ENCODE assay signal across 20 cellular contexts in genomic region chr16:13041180-13041579, GRCh38.
A peak's percentile ranks its signal among the peaks of the same experiment; 100 is the strongest.
DNase-seq lines count a peak whose midpoint lies in the region; ATAC-seq, FAIRE-seq and TF ChIP-seq lines count a peak whose summit lies in the region.
"Had no signal": no experiment of that assay in that cellular context is flagged by ENCODE, and none has a peak within 500 bp of the region (broad histone marks: within the 10 kb centered on the region; RNA-seq: fewer than 3 reads in every experiment).

No MANE protein-coding gene starts in this region.

- H2AK5ac ChIP-seq in H9 (ENCODE audit: insufficient read length, low read length) (no peak overlapping the region), H1 (ENCODE audit: low read depth, low read length) (no peak overlapping the region), neuronal stem cell (ENCODE audit: low read depth, low read length) (no peak overlapping the region)

- H3K36me3 ChIP-seq in WERI-Rb-1 (no peaks in the 10 kb centered on the region), H1 (ENCODE audit: control insufficient read depth in 2 of 4, insufficient read depth in 4 of 4, low read length in 3 of 4) (no peaks in the 10 kb centered on the region), neuronal stem cell (replicated peaks in 1 of 2; ENCODE audit: control insufficient read depth in 2 of 2, insufficient read depth in 2 of 2, low read length in 2 of 2) (no peaks in the 10 kb centered on the region)
- H3K36me3 ChIP-seq: BE2C had no signal

- H3K27me3 Mint-ChIP-seq in H9 (ENCODE audit: low read depth), result no peaks in the 10 kb centered on the region
- no peaks in the 10 kb centered on the region for H3K27me3 Mint-ChIP-seq in activated T-cell treated with anti-CD3 and anti-CD28 coated beads, Interleukin-2, amount 50 U/mL, for 24 hours
- H3K27me3 Mint-ChIP-seq: CD4-positive, CD25-positive, alpha-beta regulatory T cell had no signal

- no peak for TF ChIP-seq POLR2A in H1 (IDR thresholded peaks at IDR 0.05; ENCODE audit: control extremely low read depth in 1 of 2, low read depth in 2 of 2, low read length in 2 of 2)

- CTCF ChIA-PET in H1 (lab: Charles Lee; ENCODE audit: partially characterized antibody) (interaction anchor here (0.6 to 1.1 kb wide), 2 partner anchors 68 to 72 kb away, joined by 3 read pairs; no protein-coding TSS in a partner anchor), HEK293T (lab: Yijun Ruan, JAX) (no interaction called here)

- H3K79me2 ChIP-seq in H9 (ENCODE audit: insufficient read depth, low read length), result no peaks in the 10 kb centered on the region; the same call in 1 of the 2 replicates
- peaks cover 3 to 63% of the 10 kb centered on the region in 2 experiments; a peak in 3 of 4 replicates for H3K79me2 ChIP-seq in H1 (ENCODE audit: control insufficient read depth in 1 of 2, insufficient read depth in 2 of 2, low read length in 2 of 2)

- H3K4me1 ChIP-seq in H9 (ENCODE audit: insufficient read depth, low read length), result peaks cover 2% of the 10 kb centered on the region; the same call in 1 of the 2 replicates
- H3K4me1 ChIP-seq in H1 (replicated peaks in 1 of 4; ENCODE audit: control insufficient read depth in 3 of 4, insufficient read depth in 4 of 4, low read length in 3 of 4), result peaks cover 0 to 12% (median 5%) of the 10 kb centered on the region in 4 experiments; a peak in 3 of 7 replicates
- peaks cover 0 to 16% of the 10 kb centered on the region in 2 donors for H3K4me1 ChIP-seq in neuronal stem cell (ENCODE audit: control insufficient read depth in 2 of 2, insufficient read depth in 1 of 2, low read depth in 1 of 2, low read length in 2 of 2)
- H3K4me1 ChIP-seq: BE2C, Caco-2 had no signal

- H4K20me1 ChIP-seq in H9 (ENCODE audit: control insufficient read depth, insufficient read depth, insufficient read length) (no peaks in the 10 kb centered on the region), H1 (replicated peaks in 1 of 2; ENCODE audit: control insufficient read depth in 1 of 2, insufficient read depth in 2 of 2, low read length in 2 of 2) (no peaks in the 10 kb centered on the region)

- H3K27ac ChIP-seq in H9 (ENCODE audit: insufficient read length, low read depth, low read length) (no peak overlapping the region), WERI-Rb-1 (peak overlapping the region; percentile 66), H1 (ENCODE audit: low read depth, low read length) (peak overlapping the region; percentile 43; the same call in 1 of the 2 replicates), neuronal stem cell (replicated peaks; ENCODE audit: low read length) (peak overlapping the region; percentile 47)
- H3K27ac ChIP-seq: HL-60 had no signal

- no peak overlapping the region for H3K9ac ChIP-seq in H9 (ENCODE audit: extremely low read depth, insufficient read length, low read length)
- H3K9ac ChIP-seq in H1 (replicated peaks in 1 of 4; ENCODE audit: extremely low read depth in 1 of 4, low read depth in 3 of 4, low read length in 3 of 4), result no peak overlapping the region
- no peak overlapping the region for H3K9ac ChIP-seq in neuronal stem cell (ENCODE audit: low read depth, low read length, poor library complexity)

- no peak overlapping the region for H3K56ac ChIP-seq in H9 (ENCODE audit: insufficient read length, low read depth, low read length)
- no peak overlapping the region for H3K56ac ChIP-seq in H1 (replicated peaks; ENCODE audit: insufficient read length, low read depth, low read length)

- DNase-seq in H9 (no peak), WERI-Rb-1 (peak; percentile 35), H1 (ENCODE audit: low read depth in 1 of 2, low spot score in 2 of 2) (no peak), neuronal stem cell (ENCODE audit: low spot score) (no peak), ACHN (no peak), HEK293T (ENCODE audit: extremely low spot score) (no peak)
- no peak for DNase-seq in activated T-cell treated with anti-CD3 and anti-CD28 coated beads, Interleukin-2, amount 50 U/mL, for 24 hours
- DNase-seq: 8988T; BE2C; Caco-2; CD4-positive, CD25-positive, alpha-beta regulatory T cell; IMR-90 had no signal

- H2BK120ac ChIP-seq in H9 (ENCODE audit: low read depth, low read length, poor library complexity, severe bottlenecking), result no peak overlapping the region
- H2BK120ac ChIP-seq in H1 (replicated peaks; ENCODE audit: low read depth, low read length), result no peak overlapping the region
- H2BK120ac ChIP-seq in neuronal stem cell (ENCODE audit: low read depth, low read length), result no peak overlapping the region

- H2BK12ac ChIP-seq in H9 (ENCODE audit: insufficient read length, low read depth, low read length) (no peak overlapping the region), H1 (ENCODE audit: low read depth, low read length) (no peak overlapping the region), neuronal stem cell (ENCODE audit: low read length) (no peak overlapping the region)

- no peak for FAIRE-seq in H1 (lab: Jason Lieb, UNC)
- FAIRE-seq: G401.6, GM12891, GM19239, H54, K562 had no signal

- WGBS in H9 (ENCODE audit: extremely low coverage, insufficient read length, low lambda C conversion rate), result no CpG with 5 or more reads among the region's 1 CpG
- WGBS in H1 (ENCODE audit: extremely low coverage in 1 of 2, insufficient coverage in 1 of 2, insufficient read length in 1 of 2, insufficient replicate concordance in 2 of 2, low coverage in 1 of 2, low lambda C conversion rate in 2 of 2, missing lambda C conversion rate in 1 of 2), 2 experiments, result 80% methylated on average over 1 of the region's 1 CpG; no CpG with 5 or more reads in 1 of the 2 experiments
- no CpG with 5 or more reads among the region's 1 CpG for whole genome bisulfite sequencing in neuronal stem cell (ENCODE audit: extremely low coverage in 2 of 2, insufficient read length in 2 of 2, insufficient replicate concordance in 1 of 2), 2 donors

- no peak for TF ChIP-seq RAD21 in H1 (IDR thresholded peaks at IDR 0.05 in 1 of 2, conservative IDR thresholded peaks at IDR 0.05 in 1 of 2; ENCODE audit: low read depth in 2 of 2, low read length in 2 of 2)

- H3K18ac ChIP-seq in H9 (ENCODE audit: insufficient read length, low read depth, low read length), result peak overlapping the region; percentile 42
- no peak overlapping the region for H3K18ac ChIP-seq in H1 (ENCODE audit: extremely low read depth, low read length)
- H3K18ac ChIP-seq in neuronal stem cell (ENCODE audit: low read length), result no peak overlapping the region

- H3K23me2 ChIP-seq in H9 (ENCODE audit: insufficient read length, low read depth, low read length, poor library complexity, severe bottlenecking), result no peaks in the 10 kb centered on the region
- H3K23me2 ChIP-seq in H1 (ENCODE audit: low read depth, low read length), result no peaks in the 10 kb centered on the region

- TF ChIP-seq EP300 in H1 (IDR thresholded peaks at IDR 0.05; ENCODE audit: borderline replicate concordance in 1 of 2, low read depth in 2 of 2, low read length in 2 of 2), result no peak

- H3K14ac ChIP-seq in H9 (ENCODE audit: insufficient read depth, low read length) (no peak overlapping the region), H1 (ENCODE audit: insufficient read length) (no peak overlapping the region), neuronal stem cell (ENCODE audit: low read length) (no peak overlapping the region)

- no peak overlapping the region for H3K4me2 ChIP-seq in H9 (ENCODE audit: insufficient read depth, insufficient read length, low read length)
- 0 out of 4 replicates have a peak overlapping the region, but pooled peaks of 1 of the 2 experiments have one; percentile 11 for H3K4me2 ChIP-seq in H1 (ENCODE audit: insufficient read depth in 1 of 2, low read depth in 2 of 2, low read length in 2 of 2)
- no peak overlapping the region for H3K4me2 ChIP-seq in neuronal stem cell (ENCODE audit: insufficient read depth, low read length, poor library complexity, severe bottlenecking)

- H3K9me3 ChIP-seq in H9 (ENCODE audit: control insufficient read depth, low read depth, low read length) (no peaks in the 10 kb centered on the region), WERI-Rb-1 (ENCODE audit: severe bottlenecking) (peaks cover 2% of the 10 kb centered on the region), H1 (ENCODE audit: insufficient read depth in 2 of 2, low read depth in 1 of 2, low read length in 1 of 2) (peaks cover 0 to 3% of the 10 kb centered on the region in 2 experiments; a peak in 1 of 4 replicates), neuronal stem cell (replicated peaks in 1 of 2; ENCODE audit: control insufficient read depth in 2 of 2, insufficient read depth in 1 of 2, low read depth in 1 of 2, low read length in 2 of 2) (no peaks in the 10 kb centered on the region)
- H3K9me3 ChIP-seq: BE2C, Caco-2 had no signal

- H4K8ac ChIP-seq in H9 (replicated peaks; ENCODE audit: insufficient read length, low read depth, low read length) (no peak overlapping the region), H1 (ENCODE audit: extremely low read depth, insufficient read depth, low read length) (peak overlapping the region; percentile 62; the same call in 1 of the 2 replicates), neuronal stem cell (ENCODE audit: low read depth, low read length) (no peak overlapping the region)

- H3K4me3 Mint-ChIP-seq in H9, result no peak overlapping the region
- H3K4me3 Mint-ChIP-seq in activated T-cell treated with anti-CD3 and anti-CD28 coated beads, Interleukin-2, amount 50 U/mL, for 24 hours, result no peak overlapping the region
- H3K4me3 Mint-ChIP-seq: CD4-positive, CD25-positive, alpha-beta regulatory T cell had no signal

- H4K5ac ChIP-seq in H9 (ENCODE audit: insufficient read length, low read depth, low read length) (no peak overlapping the region), H1 (ENCODE audit: insufficient read length, low read depth, low read length) (no peak overlapping the region)

- POLR2A ChIA-PET in H1 (lab: Charles Lee; ENCODE audit: partially characterized antibody) (interaction anchor here (0.7 to 2.3 kb wide), 2 partner anchors 13 to 137 kb away, joined by 3 to 5 read pairs; no protein-coding TSS in a partner anchor), HEK293T (lab: Yijun Ruan, JAX) (no interaction called here)

- H3K4ac ChIP-seq in H9 (ENCODE audit: low read depth, low read length), result no peak overlapping the region
- no peak overlapping the region for H3K4ac ChIP-seq in H1 (replicated peaks; ENCODE audit: insufficient read length, low read depth, low read length)
- no peak overlapping the region for H3K4ac ChIP-seq in neuronal stem cell (ENCODE audit: low read length)

- H2AFZ ChIP-seq in H9 (ENCODE audit: low read length) (no peak overlapping the region), H1 (ENCODE audit: low read length) (no peak overlapping the region), neuronal stem cell (ENCODE audit: low read length) (no peak overlapping the region)

- H2BK5ac ChIP-seq in H9 (ENCODE audit: insufficient read length, low read length) (no peak overlapping the region), H1 (ENCODE audit: low read depth, low read length) (no peak overlapping the region), neuronal stem cell (ENCODE audit: low read length) (no peak overlapping the region)

- H3K27me3 ChIP-seq in H9 (ENCODE audit: insufficient read depth, low read length) (no peaks in the 10 kb centered on the region), WERI-Rb-1 (ENCODE audit: insufficient read depth, low read depth, severe bottlenecking) (no peaks in the 10 kb centered on the region), H1 (replicated peaks in 1 of 4; ENCODE audit: control insufficient read depth in 3 of 4, extremely low read depth in 1 of 4, insufficient read depth in 3 of 4, low read length in 3 of 4) (no peaks in the 10 kb centered on the region), neuronal stem cell (ENCODE audit: control insufficient read depth in 3 of 3, insufficient read depth in 3 of 3, low read depth in 1 of 3, low read length in 3 of 3) (no peaks in the 10 kb centered on the region)
- H3K27me3 ChIP-seq: BE2C had no signal

- H3K4me3 ChIP-seq in WERI-Rb-1 (ENCODE audit: low read depth, low read length) (no peak overlapping the region), H1 (ENCODE audit: extremely low read depth in 1 of 4, insufficient read depth in 2 of 4, low read depth in 3 of 4, low read length in 4 of 4) (no peak overlapping the region; a peak in 1 of 8 replicates), neuronal stem cell (ENCODE audit: low read length in 2 of 2) (no peak overlapping the region)
- H3K4me3 ChIP-seq: K562 had no signal

- peaks cover 12 to 40% of the 10 kb centered on the region in 2 experiments for H3K4me1 Mint-ChIP-seq in H9
- no peaks in the 10 kb centered on the region for H3K4me1 Mint-ChIP-seq in activated T-cell treated with anti-CD3 and anti-CD28 coated beads, Interleukin-2, amount 50 U/mL, for 24 hours (ENCODE audit: low read depth)
- H3K4me1 Mint-ChIP-seq: CD4-positive, CD25-positive, alpha-beta regulatory T cell had no signal

- TF ChIP-seq CTCF in H9 (conservative IDR thresholded peaks at IDR 0.05) (no peak), WERI-Rb-1 (IDR thresholded peaks at IDR 0.05; ENCODE audit: low read depth, low read length) (no peak), H1 (IDR thresholded peaks at IDR 0.05; ENCODE audit: control extremely low read depth in 1 of 3, insufficient read depth in 1 of 3, low read depth in 1 of 3, low read length in 3 of 3) (no peak)

- H3K9me3 Mint-ChIP-seq in H9, result peaks cover 3 to 6% of the 10 kb centered on the region in 2 experiments; a peak in 4 of 5 replicates
- H3K9me3 Mint-ChIP-seq in activated T-cell treated with anti-CD3 and anti-CD28 coated beads, Interleukin-2, amount 50 U/mL, for 24 hours, result peaks cover 20% of the 10 kb centered on the region

- no peak overlapping the region for H3T11ph ChIP-seq in H9 (ENCODE audit: low read length)

- H3K79me1 ChIP-seq in H9 (ENCODE audit: insufficient read depth, low read depth, low read length, poor library complexity, severe bottlenecking), result no peaks in the 10 kb centered on the region
- peaks cover 2% of the 10 kb centered on the region; the same call in 1 of the 2 replicates for H3K79me1 ChIP-seq in H1 (ENCODE audit: low read depth, low read length)
- H3K79me1 ChIP-seq in neuronal stem cell (ENCODE audit: low read depth, low read length), result no peaks in the 10 kb centered on the region

- in situ Hi-C loops in ACHN (cut with HindIII; ENCODE audit: low pct_ligation_motif_present, low pct_unique_long_range_greater_than_20kb, low sequenced_read_pairs), result no loop called here

- no peak overlapping the region for H2BK20ac ChIP-seq in H9 (ENCODE audit: low read depth, low read length, poor library complexity, severe bottlenecking)
- H2BK20ac ChIP-seq in H1 (ENCODE audit: low read length), result no peak overlapping the region

- peak overlapping the region in 1 of 3 experiments; percentile 72; a peak in 2 of 7 replicates for H3K27ac Mint-ChIP-seq in H9
- H3K27ac Mint-ChIP-seq in activated T-cell treated with anti-CD3 and anti-CD28 coated beads, Interleukin-2, amount 50 U/mL, for 24 hours, result no peak overlapping the region
- H3K27ac Mint-ChIP-seq: CD4-positive, CD25-positive, alpha-beta regulatory T cell had no signal

- no peak overlapping the region for H4K91ac ChIP-seq in H9 (ENCODE audit: insufficient read length, low read depth, low read length)
- no peak overlapping the region for H4K91ac ChIP-seq in H1 (replicated peaks; ENCODE audit: insufficient read length, low read length)
- H4K91ac ChIP-seq in neuronal stem cell (ENCODE audit: low read depth, low read length, poor library complexity), result no peak overlapping the region

- H3K23ac ChIP-seq in H9 (ENCODE audit: insufficient read length, low read depth, low read length) (no peak overlapping the region), H1 (ENCODE audit: insufficient read length) (no peak overlapping the region), neuronal stem cell (ENCODE audit: low read depth, low read length, poor library complexity) (no peak overlapping the region)

- H2BK15ac ChIP-seq in H9 (ENCODE audit: low read depth, low read length) (no peak overlapping the region), H1 (ENCODE audit: low read length) (no peak overlapping the region), neuronal stem cell (ENCODE audit: low read length) (no peak overlapping the region)

- no peak for ATAC-seq in HG02642 (IDR thresholded peaks at IDR 0.05; ENCODE audit: poor library complexity, unreplicated experiment)
- ATAC-seq: HCT116, K562 had no signal

- peaks cover 2 to 7% (median 6%) of the 10 kb centered on the region in 3 experiments; a peak in 5 of 7 replicates for H3K36me3 Mint-ChIP-seq in H9 (ENCODE audit: insufficient read depth in 1 of 3, low read depth in 3 of 3)
- H3K36me3 Mint-ChIP-seq in activated T-cell treated with anti-CD3 and anti-CD28 coated beads, Interleukin-2, amount 50 U/mL, for 24 hours (ENCODE audit: low read depth), result no peaks in the 10 kb centered on the region
- H3K36me3 Mint-ChIP-seq: CD4-positive, CD25-positive, alpha-beta regulatory T cell had no signal
